8 cellular contexts compared by ENCODE assay signal in the genomic region with DNA sequence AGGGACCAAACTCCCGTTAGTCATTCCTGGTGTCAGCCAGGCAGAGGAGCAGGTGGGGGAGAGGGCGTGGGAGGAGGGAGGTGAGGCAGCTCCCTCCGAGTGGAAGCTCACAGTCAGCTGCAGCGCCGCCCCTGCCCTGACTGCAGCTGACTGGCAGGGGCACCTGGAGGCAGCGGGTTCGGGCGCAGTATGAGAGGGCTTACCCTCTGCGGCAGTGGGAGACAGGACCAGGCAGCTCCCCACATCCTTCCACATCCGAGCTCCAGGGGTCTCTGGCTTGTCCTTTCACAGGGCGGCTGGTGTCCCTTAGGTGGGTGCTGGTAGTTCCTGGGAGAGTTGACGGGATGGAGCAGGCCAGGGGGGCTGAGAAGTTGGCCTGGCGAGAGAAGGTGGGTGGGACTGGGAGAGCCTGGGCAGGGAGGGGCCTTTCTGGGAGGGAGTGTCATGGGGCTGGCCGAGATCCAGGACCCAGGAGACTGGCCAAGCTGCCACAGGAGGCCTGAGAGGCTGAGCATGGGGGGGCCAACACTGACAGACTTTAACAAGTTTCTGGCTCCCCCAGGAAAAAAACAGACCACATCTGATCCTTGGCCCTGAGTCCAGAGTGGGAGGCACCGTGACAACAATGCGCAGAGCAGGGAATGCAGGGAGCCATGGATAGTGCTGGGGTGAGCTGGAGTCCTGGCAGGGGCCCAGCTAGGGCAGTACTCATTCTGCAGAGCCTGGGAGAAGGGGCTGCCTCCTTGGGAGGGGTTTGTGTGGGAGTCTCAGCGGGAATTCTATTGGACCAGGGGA. TPM values are rescaled to one million over a fixed set of nuclear protein-coding genes. Genes with fewer than 3 reads are reported as not detected.
A peak's percentile ranks its signal among the peaks of the same experiment; 100 is the strongest.
DNase-seq lines count a peak whose midpoint lies in the region; ATAC-seq and TF ChIP-seq lines count a peak whose summit lies in the region.

No MANE protein-coding gene starts in this region.

- H3F3A ChIP-seq in neural progenitor cell (ENCODE audit: low read depth) = peaks cover 8% of the 10 kb centered on the region

- no peak for ATAC-seq in activated T-cell treated with anti-CD3 and anti-CD28 coated beads, Interleukin-2, amount 50 U/mL, for 72 hours (replicated peaks in 1 of 2)
- ATAC-seq in left ventricle myocardium superior (peak; percentile 68), GM18511 (IDR thresholded peaks at IDR 0.05; ENCODE audit: unreplicated experiment) (no peak)

- H3K9ac ChIP-seq in Karpas-422 (ENCODE audit: low read length) (peak overlapping the region; percentile 87), neural progenitor cell (no peak overlapping the region)

- H3K9me3 ChIP-seq in Karpas-422 (ENCODE audit: low read length) (no peaks in the 10 kb centered on the region), neural progenitor cell (ENCODE audit: low read depth) (no peaks in the 10 kb centered on the region)

- H2AFZ ChIP-seq in Karpas-422 (ENCODE audit: low read length) = no peak overlapping the region
- H2AFZ ChIP-seq in neural progenitor cell (replicated peaks) = no peak overlapping the region

- H3K27me3 ChIP-seq in Karpas-422 (ENCODE audit: low read length) (no peaks in the 10 kb centered on the region), neural progenitor cell (peaks cover 6% of the 10 kb centered on the region)

- DNase-seq in Karpas-422 = peak; percentile 86
- peak in 1 of 2 donors; percentile 64 for DNase-seq in activated T-cell treated with anti-CD3 and anti-CD28 coated beads, Interleukin-2, amount 50 U/mL, for 72 hours
- peak; percentile 86 for DNase-seq in left ventricle myocardium superior
- DNase-seq in stimulated activated CD4-positive, alpha-beta T cell treated with anti-CD3 and anti-CD28 coated beads, Interleukin-4, amount 100 ng/mL, for 1 hour = peak; percentile 49
- no peak for DNase-seq in DMS53 (lab: John Stamatoyannopoulos, UW)
- DNase-seq in T1000 (lab: John Stamatoyannopoulos, UW) = no peak
- DNase-seq in neural progenitor cell (ENCODE audit: low spot score) = no peak

- peaks cover 5% of the 10 kb centered on the region; the same call in 1 of the 2 replicates for H3K36me3 ChIP-seq in Karpas-422 (ENCODE audit: insufficient read depth, low read length)
- H3K36me3 ChIP-seq in neural progenitor cell = no peaks in the 10 kb centered on the region

- peaks cover 93% of the 10 kb centered on the region for H3K4me1 Mint-ChIP-seq in activated T-cell treated with anti-CD3 and anti-CD28 coated beads, Interleukin-2, amount 50 U/mL, for 72 hours (ENCODE audit: low read depth)
- peaks cover 24% of the 10 kb centered on the region for H3K4me1 Mint-ChIP-seq in neural progenitor cell

- H3K27ac ChIP-seq in Karpas-422 (ENCODE audit: low read length) (peak overlapping the region; percentile 99), neural progenitor cell (no peak overlapping the region)

- peak overlapping the region; percentile 38 for H3K27ac Mint-ChIP-seq in activated T-cell treated with anti-CD3 and anti-CD28 coated beads, Interleukin-2, amount 50 U/mL, for 72 hours
- H3K27ac Mint-ChIP-seq in neural progenitor cell = no peak overlapping the region

- no peak for TF ChIP-seq CTCF in neural progenitor cell (IDR thresholded peaks at IDR 0.05)

- H3K4me2 ChIP-seq in Karpas-422 (ENCODE audit: low read depth, low read length, poor library complexity, severe bottlenecking) (peak overlapping the region; percentile 85), neural progenitor cell (no peak overlapping the region)

- H3K79me2 ChIP-seq in Karpas-422 (ENCODE audit: low read length) = peaks cover 60% of the 10 kb centered on the region
- H3K79me2 ChIP-seq in neural progenitor cell (ENCODE audit: low read depth) = no peaks in the 10 kb centered on the region

- H3K9me3 Mint-ChIP-seq in activated T-cell treated with anti-CD3 and anti-CD28 coated beads, Interleukin-2, amount 50 U/mL, for 72 hours = no peaks in the 10 kb centered on the region
- no peaks in the 10 kb centered on the region for H3K9me3 Mint-ChIP-seq in neural progenitor cell

- H3K9me2 ChIP-seq in Karpas-422 (replicated peaks; ENCODE audit: insufficient read depth, low read length) = no peaks in the 10 kb centered on the region

- H3K4me3 Mint-ChIP-seq in activated T-cell treated with anti-CD3 and anti-CD28 coated beads, Interleukin-2, amount 50 U/mL, for 72 hours = peak overlapping the region; percentile 44 to 70
- no peak overlapping the region for H3K4me3 Mint-ChIP-seq in neural progenitor cell

- peaks cover 6 to 11% of the 10 kb centered on the region in 2 donors for H3K36me3 Mint-ChIP-seq in activated T-cell treated with anti-CD3 and anti-CD28 coated beads, Interleukin-2, amount 50 U/mL, for 72 hours (ENCODE audit: insufficient read depth in 2 of 2)
- H3K36me3 Mint-ChIP-seq in neural progenitor cell = no peaks in the 10 kb centered on the region

- H3K27me3 Mint-ChIP-seq in activated T-cell treated with anti-CD3 and anti-CD28 coated beads, Interleukin-2, amount 50 U/mL, for 72 hours (ENCODE audit: low read depth) = no peaks in the 10 kb centered on the region
- peaks cover 8% of the 10 kb centered on the region for H3K27me3 Mint-ChIP-seq in neural progenitor cell (ENCODE audit: insufficient read depth, low read depth)

- H4K20me1 ChIP-seq in Karpas-422 (ENCODE audit: insufficient read depth, low read depth, low read length) = no peaks in the 10 kb centered on the region
- H4K20me1 ChIP-seq in neural progenitor cell (ENCODE audit: low read depth) = no peaks in the 10 kb centered on the region

- peak overlapping the region; percentile 65 for H3K4me3 ChIP-seq in Karpas-422 (ENCODE audit: low read length)
- H3K4me3 ChIP-seq in neural progenitor cell = no peak overlapping the region

- intact Hi-C loops in left ventricle myocardium superior (cut with micrococcal nuclease) = no loop called here

- peaks cover 99% of the 10 kb centered on the region for H3K4me1 ChIP-seq in Karpas-422 (ENCODE audit: low read length)
- H3K4me1 ChIP-seq in neural progenitor cell = no peaks in the 10 kb centered on the region

RNA-seq across cellular contexts. Expression of a gene that starts 4.9 kb away (rescaled TPM):
- total RNA-seq in Karpas-422 (2014; rRNA removed; shearing (Covaris generic); ENCODE audit: low replicate concordance) = 65.9 and 86.7 TPM in 2 replicates
- 10 to 100 TPM; 34.6 to 41.2 TPM for total RNA-seq in activated T-cell treated with anti-CD3 and anti-CD28 coated beads, Interleukin-2, amount 50 U/mL, for 72 hours
- 4.1 TPM for total RNA-seq in left ventricle myocardium superior
- total RNA-seq in neural progenitor cell (ENCODE audit: low replicate concordance) = 0.51 and 5.8 TPM in 2 replicates

Comparison
In these comparisons a context has a peak if more than half of its experiments do, and no peak if none do; other contexts are left out.
1. DNase-seq: peak in Karpas-422 (single experiment), left ventricle myocardium superior (single experiment) and stimulated activated CD4-positive, alpha-beta T cell treated with anti-CD3 and anti-CD28 coated beads, Interleukin-4, amount 100 ng/mL, for 1 hour (single experiment); none in DMS53 (single experiment), T1000 (single experiment) and neural progenitor cell (single experiment).